1 cellular context compared by ENCODE assay signal in the genomic region with DNA sequence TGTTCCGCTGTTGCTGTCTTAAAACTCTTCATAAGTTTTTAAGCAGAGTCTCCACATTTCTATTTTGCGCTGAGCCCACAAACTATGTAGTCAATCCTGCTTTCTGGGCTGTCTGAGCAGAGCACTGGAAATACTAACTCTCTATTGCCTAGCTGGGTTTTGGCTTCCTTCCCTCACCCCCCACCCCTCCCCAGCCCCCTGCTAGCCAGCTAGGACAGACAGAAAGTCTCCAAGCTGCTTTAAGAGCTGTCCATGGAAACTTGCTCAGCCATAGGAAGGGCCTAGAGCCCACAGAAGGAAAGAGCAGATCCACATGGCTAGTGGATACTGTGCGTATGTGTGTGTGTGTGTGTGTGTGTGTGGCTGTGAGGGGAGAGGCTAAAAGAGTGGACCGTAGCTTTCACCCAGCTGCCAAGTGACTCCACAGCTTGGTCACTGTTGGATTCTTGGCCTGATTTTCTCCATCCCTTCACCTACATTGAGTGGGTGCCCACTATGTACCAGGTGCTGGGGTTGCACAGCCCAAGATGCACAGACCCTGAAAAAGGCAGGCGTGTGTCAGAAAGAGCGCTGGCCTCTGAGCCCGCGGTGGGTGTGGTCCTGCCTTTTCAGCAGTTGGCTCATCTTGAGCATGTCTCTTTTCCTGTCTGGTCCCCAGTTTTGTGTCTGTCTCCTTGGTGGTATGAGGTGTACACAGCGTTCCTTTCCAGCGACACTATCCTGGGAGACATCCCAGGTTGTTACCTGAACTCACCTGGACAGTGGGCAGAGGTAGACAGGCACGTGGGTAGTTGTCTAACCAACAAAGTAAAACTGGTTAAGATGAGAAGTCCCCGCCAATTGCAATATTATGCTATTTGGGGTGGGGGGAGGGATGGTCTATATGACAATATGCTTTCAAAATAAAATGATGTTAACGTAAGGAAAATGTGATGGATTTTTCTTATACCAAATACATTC.
TF ChIP-seq lines count a peak whose summit lies in the region.

No MANE protein-coding gene starts in this region.

TF ChIP-seq in WTC11, 78 proteins besides CTCF, POLR2A, EP300 and RAD21:
- no peak for TF ChIP-seq SOX15 (CRISPR knock-in tag; IDR thresholded peaks at IDR 0.05)
- no peak for TF ChIP-seq IRF2 (CRISPR knock-in tag; IDR thresholded peaks at IDR 0.05; ENCODE audit: borderline replicate concordance, low read depth)
- TF ChIP-seq, protein P1, sequence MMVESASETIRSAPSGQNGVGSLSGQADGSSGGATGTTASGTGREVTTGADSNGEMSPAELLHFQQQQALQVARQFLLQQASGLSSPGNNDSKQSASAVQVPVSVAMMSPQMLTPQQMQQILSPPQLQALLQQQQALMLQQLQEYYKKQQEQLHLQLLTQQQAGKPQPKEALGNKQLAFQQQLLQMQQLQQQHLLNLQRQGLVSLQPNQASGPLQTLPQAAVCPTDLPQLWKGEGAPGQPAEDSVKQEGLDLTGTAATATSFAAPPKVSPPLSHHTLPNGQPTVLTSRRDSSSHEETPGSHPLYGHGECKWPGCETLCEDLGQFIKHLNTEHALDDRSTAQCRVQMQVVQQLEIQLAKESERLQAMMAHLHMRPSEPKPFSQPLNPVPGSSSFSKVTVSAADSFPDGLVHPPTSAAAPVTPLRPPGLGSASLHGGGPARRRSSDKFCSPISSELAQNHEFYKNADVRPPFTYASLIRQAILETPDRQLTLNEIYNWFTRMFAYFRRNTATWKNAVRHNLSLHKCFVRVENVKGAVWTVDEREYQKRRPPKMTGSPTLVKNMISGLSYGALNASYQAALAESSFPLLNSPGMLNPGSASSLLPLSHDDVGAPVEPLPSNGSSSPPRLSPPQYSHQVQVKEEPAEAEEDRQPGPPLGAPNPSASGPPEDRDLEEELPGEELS (CRISPR knock-in tag; IDR thresholded peaks at IDR 0.05), result no peak
- TF ChIP-seq ZNF671 (CRISPR knock-in tag; IDR thresholded peaks at IDR 0.05), result no peak
- no peak for TF ChIP-seq GABPB1 (CRISPR knock-in tag; IDR thresholded peaks at IDR 0.05)
TF ChIP-seq in WTC11: peak in this region for 0.
